ENCODE assay signal across 13 cellular contexts in the genomic region with DNA sequence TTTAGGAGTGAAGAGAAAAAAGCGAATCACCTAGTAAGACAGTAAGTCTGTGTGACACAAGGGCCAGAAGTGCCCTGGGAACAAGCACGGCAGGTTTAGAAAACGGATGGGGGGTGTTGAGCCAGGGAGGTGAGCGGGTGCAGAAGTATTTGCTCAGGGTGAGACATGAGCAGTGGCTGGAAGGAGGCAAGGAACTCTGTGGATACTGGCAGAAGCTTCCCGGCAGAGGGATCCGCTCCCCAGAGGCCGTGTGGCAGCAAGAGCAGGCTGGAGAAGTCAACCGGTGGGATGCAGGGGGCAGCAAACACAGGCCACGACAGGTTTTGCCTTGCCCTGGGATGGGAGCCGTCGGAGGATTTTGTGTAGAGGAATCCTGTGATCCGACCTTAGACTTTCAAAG. TPM values are rescaled to one million over a fixed set of nuclear protein-coding genes. Genes with fewer than 3 reads are reported as not detected.
DNase-seq lines count a peak whose midpoint lies in the region; ATAC-seq and TF ChIP-seq lines count a peak whose summit lies in the region.
"Had no signal": no experiment of that assay in that cellular context is flagged by ENCODE, and none has a peak within 500 bp of the region (broad histone marks: within the 10 kb centered on the region; RNA-seq: fewer than 3 reads in every experiment).

No MANE protein-coding gene starts in this region.

- no peaks in the 10 kb centered on the region for H3K9me2 ChIP-seq in hepatocyte (replicated peaks; ENCODE audit: insufficient read depth)

- CTCF ChIA-PET in activated CD4-positive, alpha-beta memory T cell treated with anti-CD3 and anti-CD28 coated beads for 36 hours (lab: Charles Lee): interaction anchor here (1.2 kb wide), 1 partner anchor 11 kb away, joined by 3 read pairs; no protein-coding TSS in a partner anchor

- peak overlapping the region; percentile 86 for H3K4me3 Mint-ChIP-seq in activated T-cell treated with anti-CD3 and anti-CD28 coated beads, Interleukin-2, amount 50 U/mL, for 4 hours
- peak overlapping the region; percentile 82 for H3K4me3 Mint-ChIP-seq in activated CD4-positive, alpha-beta memory T cell treated with anti-CD3 and anti-CD28 coated beads for 36 hours
- H3K4me3 Mint-ChIP-seq in stimulated activated memory B cell treated with anti-CD40 and anti-IgM and Interleukin-4, amounts not matched to agents 10 μg/mL and 1 μg/mL and 100 μg/mL, for 72 hours: peak overlapping the region; percentile 83

- no peak for ATAC-seq in activated T-cell treated with anti-CD3 and anti-CD28 coated beads, Interleukin-2, amount 50 U/mL, for 4 hours
- ATAC-seq in stimulated activated memory B cell treated with anti-CD40 and anti-IgM and Interleukin-4, amounts not matched to agents 10 μg/mL and 1 μg/mL and 100 μg/mL, for 72 hours: no peak
- ATAC-seq in sciatic nerve: no peak
- ATAC-seq: left cardiac atrium had no signal

- peak overlapping the region; percentile 96 for H3K27ac ChIP-seq in hepatocyte

- H3K4me3 ChIP-seq in hepatocyte: no peak overlapping the region

- H3K36me3 ChIP-seq in hepatocyte (replicated peaks; ENCODE audit: insufficient read depth, low read depth): no peaks in the 10 kb centered on the region

- H3K36me3 Mint-ChIP-seq in activated T-cell treated with anti-CD3 and anti-CD28 coated beads, Interleukin-2, amount 50 U/mL, for 4 hours (ENCODE audit: insufficient read depth): peaks cover 11% of the 10 kb centered on the region
- H3K36me3 Mint-ChIP-seq in activated CD4-positive, alpha-beta memory T cell treated with anti-CD3 and anti-CD28 coated beads for 36 hours: peaks cover 17% of the 10 kb centered on the region
- peaks cover 28% of the 10 kb centered on the region for H3K36me3 Mint-ChIP-seq in stimulated activated memory B cell treated with anti-CD40 and anti-IgM and Interleukin-4, amounts not matched to agents 10 μg/mL and 1 μg/mL and 100 μg/mL, for 72 hours

- peaks cover 16% of the 10 kb centered on the region for H3K4me1 ChIP-seq in hepatocyte (ENCODE audit: insufficient read depth)

- no peaks in the 10 kb centered on the region for H3K27me3 Mint-ChIP-seq in activated T-cell treated with anti-CD3 and anti-CD28 coated beads, Interleukin-2, amount 50 U/mL, for 4 hours (ENCODE audit: low read depth)
- no peaks in the 10 kb centered on the region for H3K27me3 Mint-ChIP-seq in activated CD4-positive, alpha-beta memory T cell treated with anti-CD3 and anti-CD28 coated beads for 36 hours
- no peaks in the 10 kb centered on the region for H3K27me3 Mint-ChIP-seq in stimulated activated memory B cell treated with anti-CD40 and anti-IgM and Interleukin-4, amounts not matched to agents 10 μg/mL and 1 μg/mL and 100 μg/mL, for 72 hours

- H4K20me1 ChIP-seq in hepatocyte (ENCODE audit: insufficient read depth, poor library complexity, severe bottlenecking): no peaks in the 10 kb centered on the region

- H3K4me1 Mint-ChIP-seq in activated T-cell treated with anti-CD3 and anti-CD28 coated beads, Interleukin-2, amount 50 U/mL, for 4 hours (ENCODE audit: low read depth): peaks cover 29% of the 10 kb centered on the region
- H3K4me1 Mint-ChIP-seq in activated CD4-positive, alpha-beta memory T cell treated with anti-CD3 and anti-CD28 coated beads for 36 hours (ENCODE audit: low read depth): peaks cover 39% of the 10 kb centered on the region
- peaks cover 36% of the 10 kb centered on the region for H3K4me1 Mint-ChIP-seq in stimulated activated memory B cell treated with anti-CD40 and anti-IgM and Interleukin-4, amounts not matched to agents 10 μg/mL and 1 μg/mL and 100 μg/mL, for 72 hours

- no peaks in the 10 kb centered on the region for H3K9me3 Mint-ChIP-seq in activated T-cell treated with anti-CD3 and anti-CD28 coated beads, Interleukin-2, amount 50 U/mL, for 4 hours
- H3K9me3 Mint-ChIP-seq in activated CD4-positive, alpha-beta memory T cell treated with anti-CD3 and anti-CD28 coated beads for 36 hours: no peaks in the 10 kb centered on the region
- H3K9me3 Mint-ChIP-seq in stimulated activated memory B cell treated with anti-CD40 and anti-IgM and Interleukin-4, amounts not matched to agents 10 μg/mL and 1 μg/mL and 100 μg/mL, for 72 hours: no peaks in the 10 kb centered on the region

- POLR2A ChIA-PET in activated CD4-positive, alpha-beta memory T cell treated with anti-CD3 and anti-CD28 coated beads for 36 hours (lab: Charles Lee): interaction anchor here (3.5 kb wide), 1 partner anchor 54 kb away, joined by 25 read pairs; the partner anchor contains the start of gene MAEA

- intact Hi-C loops in activated CD4-positive, alpha-beta memory T cell treated with anti-CD3 and anti-CD28 coated beads for 36 hours (cut with micrococcal nuclease): loop anchor here (5.0 kb wide), 4 partner anchors 37 to 238 kb away; no protein-coding TSS in a partner anchor
- intact Hi-C loops in sciatic nerve (cut with DNase I): loop anchor here (5.0 kb wide), 1 partner anchor 97 kb away; the partner anchor contains the start of gene CTBP1

- H3K27me3 ChIP-seq in hepatocyte: no peaks in the 10 kb centered on the region

- no peak for TF ChIP-seq CTCF in hepatocyte (IDR thresholded peaks at IDR 0.05; ENCODE audit: poor library complexity)

- no peak for DNase-seq in activated T-cell treated with anti-CD3 and anti-CD28 coated beads, Interleukin-2, amount 50 U/mL, for 4 hours
- DNase-seq in activated T-cell treated with anti-CD3 and anti-CD28 coated beads, Interleukin-2, amount 50 U/mL, for 1 hour: no peak
- DNase-seq in activated CD4-positive, alpha-beta memory T cell treated with anti-CD3 and anti-CD28 coated beads for 36 hours: no peak
- DNase-seq in hepatocyte (ENCODE audit: low spot score): no peak
- no peak for DNase-seq in Kasumi-1 (lab: John Stamatoyannopoulos, UW)
- DNase-seq in NCI-H82 treated with DMSO at 0.1 percent for 48 hours (lab: John Stamatoyannopoulos, UW; ENCODE audit: unreplicated experiment): no peak
- DNase-seq in sciatic nerve (ENCODE audit: low spot score): no peak
- DNase-seq: caudate nucleus, KBM-7, left cardiac atrium, NCI-H226, Right ventricle myocardium superior had no signal

- 80% methylated on average over 11 of the region's 12 CpGs for WGBS in hepatocyte (ENCODE audit: low lambda C conversion rate, missing lambda C conversion rate)

- peak overlapping the region; percentile 39 for H3K27ac Mint-ChIP-seq in activated CD4-positive, alpha-beta memory T cell treated with anti-CD3 and anti-CD28 coated beads for 36 hours
- H3K27ac Mint-ChIP-seq in stimulated activated memory B cell treated with anti-CD40 and anti-IgM and Interleukin-4, amounts not matched to agents 10 μg/mL and 1 μg/mL and 100 μg/mL, for 72 hours: peak overlapping the region; percentile 20

- no peaks in the 10 kb centered on the region for H3K9me3 ChIP-seq in hepatocyte (ENCODE audit: low read depth)

- H2AFZ ChIP-seq in hepatocyte: no peak overlapping the region

- peaks cover 36% of the 10 kb centered on the region for H3K79me2 ChIP-seq in hepatocyte

- H3K4me2 ChIP-seq in hepatocyte: peak overlapping the region; percentile 87

RNA-seq across cellular contexts. Expression of gene UVSSA, which starts 2.3 kb away (rescaled TPM):
- 10 to 100 TPM; 17.2 to 20.5 (median 18.9) TPM for total RNA-seq in activated T-cell treated with anti-CD3 and anti-CD28 coated beads, Interleukin-2, amount 50 U/mL, for 4 hours
- total RNA-seq in activated CD4-positive, alpha-beta memory T cell treated with anti-CD3 and anti-CD28 coated beads for 36 hours: 10 to 100 TPM; 20.2 to 21.5 TPM
- 5.3 and 11.0 TPM in 2 replicates for total RNA-seq in hepatocyte
- 10.6 and 12.3 TPM in 2 replicates for polyA plus RNA-seq in hepatocyte
- total RNA-seq in sciatic nerve: 33.5 TPM

RNA-seq across cellular contexts. Expression of gene MAEA, which starts 55.0 kb away (rescaled TPM):
- 10 to 100 TPM; 61.9 to 66.9 (median 65.3) TPM for total RNA-seq in activated T-cell treated with anti-CD3 and anti-CD28 coated beads, Interleukin-2, amount 50 U/mL, for 4 hours
- total RNA-seq in activated CD4-positive, alpha-beta memory T cell treated with anti-CD3 and anti-CD28 coated beads for 36 hours: 10 to 100 TPM; 47.3 to 50.3 TPM
- total RNA-seq in hepatocyte (63.8 and 66.6 TPM in 2 replicates), sciatic nerve (68.6 TPM)
- polyA plus RNA-seq in hepatocyte: 69.6 and 73.2 TPM in 2 replicates
